In the genomic region with DNA sequence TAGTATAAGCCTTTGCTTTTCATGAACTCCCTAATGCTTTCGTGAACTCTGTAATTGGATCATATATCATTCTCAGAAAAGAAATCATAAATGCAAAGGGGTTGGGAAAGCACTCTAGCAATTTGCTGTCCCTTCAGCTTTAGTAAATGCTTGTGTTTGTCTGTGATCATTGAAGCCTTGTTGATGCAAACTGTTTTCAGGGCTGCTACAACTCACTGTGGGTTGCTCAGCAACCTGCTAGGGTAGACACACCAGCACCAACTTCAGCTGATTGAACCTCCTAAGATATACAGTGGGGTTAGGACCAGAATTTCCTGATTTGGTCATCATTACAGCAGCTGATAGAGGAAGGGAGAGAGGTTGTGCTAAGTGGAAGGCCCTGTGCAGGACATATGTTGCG, we compare ENCODE assay signal across 23 cellular contexts.
"Had no signal": no experiment of that assay in that cellular context is flagged by ENCODE, and none has a peak within 500 bp of the region (broad histone marks: within the 10 kb centered on the region; RNA-seq: fewer than 3 reads in every experiment).

No MANE protein-coding gene starts in this region.

- ATAC-seq: left cardiac atrium; left lung; lower lobe of right lung; natural killer cell; right lobe of liver; stimulated activated memory B cell treated with anti-CD40 and anti-IgM and Interleukin-4, amounts not matched to agents 10 μg/mL and 1 μg/mL and 100 μg/mL, for 72 hours; stimulated activated naive CD8-positive, alpha-beta T cell treated with anti-CD3 and anti-CD28 coated beads, Interleukin-15, amount 100 ng/mL, for 72 hours had no signal

- H3K27ac ChIP-seq: left lung, lower lobe of right lung, ovary, right atrium auricular region, right lobe of liver, tibial nerve, upper lobe of left lung, vagina had no signal

- H3K4me2 ChIP-seq: smooth muscle cell had no signal

- H3K4me3 ChIP-seq: left lung, lower lobe of right lung, ovary, right atrium auricular region, right lobe of liver, smooth muscle cell, tibial nerve, upper lobe of left lung, vagina had no signal

- DNase-seq: kidney glomerular epithelial cell; left cardiac atrium; left lung; lower lobe of right lung; mammary epithelial cell; mesendoderm; naive B cell; natural killer cell; ovary; right lobe of liver; stimulated activated CD4-positive, alpha-beta T cell treated with anti-CD3 and anti-CD28 coated beads, Interleukin-1b, Interleukin-23, amount 100 ng/mL, for 48 hours; stimulated activated CD4-positive, alpha-beta T cell treated with anti-CD3 and anti-CD28 coated beads, Interleukin-2, amount 100 ng/mL, for 48 hours; stimulated activated CD4-positive, alpha-beta T cell treated with anti-CD3 and anti-CD28 coated beads, Interleukin-4, amount 100 ng/mL, for 4 hours; stimulated activated CD8-positive, alpha-beta memory T cell treated with anti-CD3 and anti-CD28 coated beads, Interleukin-4, amount 100 ng/mL, for 48 hours; stimulated activated naive CD4-positive, alpha-beta T cell treated with Interleukin-2 at 50 U/mL for 16 hours; stimulated activated naive CD8-positive, alpha-beta T cell treated with anti-CD3 and anti-CD28 coated beads, Interleukin-15, amount 100 ng/mL, for 72 hours; substantia nigra; upper lobe of left lung had no signal

- H3K9me3 ChIP-seq: left lung, lower lobe of right lung, ovary, right atrium auricular region, right lobe of liver, tibial nerve, upper lobe of left lung, vagina had no signal

- H3K4me1 ChIP-seq: left lung, lower lobe of right lung, right atrium auricular region, right lobe of liver, tibial nerve, upper lobe of left lung had no signal

- H3K36me3 ChIP-seq: left lung, lower lobe of right lung, ovary, right atrium auricular region, right lobe of liver, tibial nerve, upper lobe of left lung, vagina had no signal

- H3K27me3 ChIP-seq: left lung, ovary, right atrium auricular region, right lobe of liver, tibial nerve, upper lobe of left lung, vagina had no signal
